8 cellular contexts compared by ENCODE assay signal in genomic region chr1:9909222-9910046, GRCh38. TPM values are rescaled to one million over a fixed set of nuclear protein-coding genes. Genes with fewer than 3 reads are reported as not detected.
A peak's percentile ranks its signal among the peaks of the same experiment; 100 is the strongest.
DNase-seq lines count a peak whose midpoint lies in the region; ATAC-seq and TF ChIP-seq lines count a peak whose summit lies in the region.

No MANE protein-coding gene starts in this region.

- intact Hi-C loops in body of pancreas (cut with DNase I): no loop called here

- CTCF ChIA-PET in RWPE1 (lab: Yijun Ruan, JAX): interaction anchor here (0.8 kb wide), 1 partner anchor 34 kb away, joined by 4 read pairs; no protein-coding TSS in a partner anchor

- no peaks in the 10 kb centered on the region for H3K27me3 ChIP-seq in body of pancreas

- H3K36me3 ChIP-seq in body of pancreas (replicated peaks in 1 of 2; ENCODE audit: insufficient read depth in 1 of 2, low read depth in 2 of 2): no peaks in the 10 kb centered on the region

- peak overlapping the region; percentile 96 for H3K27ac ChIP-seq in RWPE1
- H3K27ac ChIP-seq in body of pancreas: peak overlapping the region; percentile 52 to 86 (median 70)

- TF ChIP-seq CTCF in RWPE1 (conservative IDR thresholded peaks at IDR 0.05; ENCODE audit: low read depth) (no peak), body of pancreas (IDR thresholded peaks at IDR 0.05) (no peak)

- H3K9me3 ChIP-seq in body of pancreas: no peaks in the 10 kb centered on the region

- H3K4me3 ChIP-seq in body of pancreas: peak overlapping the region; percentile 90 to 94

- H3K4me1 ChIP-seq in body of pancreas: peaks cover 26% of the 10 kb centered on the region

- POLR2A ChIA-PET in RWPE1 (lab: Yijun Ruan, JAX; ENCODE audit: low non-redundant PET): no interaction called here

- WGBS in body of pancreas, 2 donors: 0 to 1% methylated on average over 18 to 47 of the region's 47 CpGs

- peak in 1 of 3 donors; percentile 25 for TF ChIP-seq POLR2A in body of pancreas (IDR thresholded peaks at IDR 0.05)

- DNase-seq in DMS 273 treated with DMSO at 0.1 percent for 48 hours (lab: John Stamatoyannopoulos, UW) (peak; percentile 33), RWPE1 (ENCODE audit: low spot score) (peak; percentile 30), body of pancreas (peak; percentile 27 to 46 (median 37)), left kidney (ENCODE audit: low read depth, low spot score) (peak; percentile 68), cerebellum (ENCODE audit: low spot score) (no peak)
- peak in 2 of 3 experiments; percentile 4 to 46 for DNase-seq in stimulated activated CD4-positive, alpha-beta T cell treated with anti-CD3 and anti-CD28 coated beads, TNF-alpha, amount 100 ng/mL, for 24 hours (ENCODE audit: low read depth in 3 of 3)

- ATAC-seq in HG02642 (IDR thresholded peaks at IDR 0.05; ENCODE audit: poor library complexity, unreplicated experiment): peak; percentile 5
- no peak for ATAC-seq in body of pancreas
- no peak for ATAC-seq in GM18867 (IDR thresholded peaks at IDR 0.05; ENCODE audit: unreplicated experiment)

RNA-seq across cellular contexts. Expression of gene CTNNBIP1, which starts 0.6 kb away (rescaled TPM):
- total RNA-seq in body of pancreas (10 to 100 TPM; 20.1 to 24.6 TPM), cerebellum (22.4 TPM)

RNA-seq across cellular contexts. Expression of gene LZIC, which starts 33.8 kb away (rescaled TPM):
- total RNA-seq in body of pancreas: 10 to 100 TPM in 1 of 2 donors, 1 to 10 TPM in 1; 8.6 to 20.2 TPM
- 44.9 TPM for total RNA-seq in cerebellum

RNA-seq across cellular contexts. Expression of gene NMNAT1, which starts 33.8 kb away (rescaled TPM):
- total RNA-seq in body of pancreas (1 to 10 TPM; 3.6 to 5.2 TPM), cerebellum (6.5 TPM)
